In genomic region chr9:127182901-127183746, GRCh38 we compare ENCODE assay signal across 17 cellular contexts.
A peak's percentile ranks its signal among the peaks of the same experiment; 100 is the strongest.
DNase-seq lines count a peak whose midpoint lies in the region; ATAC-seq and TF ChIP-seq lines count a peak whose summit lies in the region.
"Had no signal": no experiment of that assay in that cellular context is flagged by ENCODE, and none has a peak within 500 bp of the region (broad histone marks: within the 10 kb centered on the region; RNA-seq: fewer than 3 reads in every experiment).

No MANE protein-coding gene starts in this region.

- H3K4me2 ChIP-seq in BLaER1 treated with 17β-estradiol and CSF1 and Interleukin-3, amounts not matched to agents 10 nM and 100 nM: peak overlapping the region in 8 of 11 experiments; percentile 23 to 58 (median 43); a peak in 13 of 22 replicates
- H3K4me2 ChIP-seq in fibroblast of lung (ENCODE audit: extremely low read depth, insufficient read depth, low read length) (no peak overlapping the region), trophoblast cell (ENCODE audit: low read length) (no peak overlapping the region)
- H3K4me2 ChIP-seq: hepatocyte had no signal

- no peak overlapping the region for H4K91ac ChIP-seq in trophoblast cell (ENCODE audit: low read depth, low read length)

- H4K8ac ChIP-seq in trophoblast cell (ENCODE audit: low read depth, low read length): no peak overlapping the region

- no peak overlapping the region for H2BK120ac ChIP-seq in trophoblast cell (ENCODE audit: insufficient read depth, low read length, poor library complexity)

- no peak overlapping the region for H2AFZ ChIP-seq in fibroblast of lung (ENCODE audit: low read length)
- H2AFZ ChIP-seq in trophoblast cell (ENCODE audit: insufficient read depth, low read length, poor library complexity): peak overlapping the region; percentile 1
- H2AFZ ChIP-seq: hepatocyte had no signal

- no peak overlapping the region for H3K23ac ChIP-seq in trophoblast cell (ENCODE audit: low read length)

- H3K9me3 ChIP-seq in BLaER1 treated with 17β-estradiol and CSF1 and Interleukin-3, amounts not matched to agents 10 nM and 100 nM (replicated peaks in 1 of 11): peaks cover 0 to 9% (median 0%) of the 10 kb centered on the region in 11 experiments; a peak in 6 of 22 replicates
- H3K9me3 ChIP-seq in fibroblast of lung (ENCODE audit: control insufficient read depth, insufficient read depth, low read depth, low read length) (no peaks in the 10 kb centered on the region), trophoblast cell (ENCODE audit: insufficient read depth, low read depth, low read length) (no peaks in the 10 kb centered on the region), WERI-Rb-1 (ENCODE audit: severe bottlenecking) (no peaks in the 10 kb centered on the region), prostate gland (no peaks in the 10 kb centered on the region)
- H3K9me3 ChIP-seq: SJCRH30, stomach had no signal

- H4K20me1 ChIP-seq in BLaER1 treated with 17β-estradiol and CSF1 and Interleukin-3, amounts not matched to agents 10 nM and 100 nM: no peaks in the 10 kb centered on the region; a peak in 1 of 22 replicates
- no peaks in the 10 kb centered on the region for H4K20me1 ChIP-seq in fibroblast of lung (ENCODE audit: control insufficient read depth, extremely low read depth, insufficient read depth, low read length)

- H3K18ac ChIP-seq in trophoblast cell (ENCODE audit: low read length): no peak overlapping the region

- no peak overlapping the region for H3K14ac ChIP-seq in trophoblast cell (ENCODE audit: low read length)

- TF ChIP-seq POLR2A in erythroblast (IDR thresholded peaks at IDR 0.05; ENCODE audit: low read length) (no peak), prostate gland (IDR thresholded peaks at IDR 0.05) (no peak)

- H3K4ac ChIP-seq in trophoblast cell (ENCODE audit: low read depth, low read length): no peak overlapping the region

- no CpG with 5 or more reads among the region's 14 CpGs for WGBS in trophoblast cell (ENCODE audit: extremely low coverage, insufficient coverage, insufficient read length)
- WGBS in prostate gland: 93% methylated on average over 14 of the region's 14 CpGs

- H3K9ac ChIP-seq in BLaER1 treated with 17β-estradiol and CSF1 and Interleukin-3, amounts not matched to agents 10 nM and 100 nM: no peak overlapping the region
- no peak overlapping the region for H3K9ac ChIP-seq in fibroblast of lung (ENCODE audit: insufficient read depth, low read length)
- H3K9ac ChIP-seq in trophoblast cell (ENCODE audit: low read length): no peak overlapping the region

- TF ChIP-seq CTCF in fibroblast of lung (conservative IDR thresholded peaks at IDR 0.05 in 1 of 2, IDR thresholded peaks at IDR 0.05 in 1 of 2; ENCODE audit: low read depth in 1 of 2, low read length in 2 of 2): no peak
- TF ChIP-seq CTCF in WERI-Rb-1 (IDR thresholded peaks at IDR 0.05; ENCODE audit: low read depth, low read length): no peak
- no peak for TF ChIP-seq CTCF in prostate gland (IDR thresholded peaks at IDR 0.05)

- H2BK5ac ChIP-seq in trophoblast cell (ENCODE audit: low read depth, low read length, poor library complexity): no peak overlapping the region

- peaks cover 0 to 22% (median 0%) of the 10 kb centered on the region in 11 experiments; a peak in 3 of 22 replicates for H3K27me3 ChIP-seq in BLaER1 treated with 17β-estradiol and CSF1 and Interleukin-3, amounts not matched to agents 10 nM and 100 nM
- H3K27me3 ChIP-seq in fibroblast of lung (ENCODE audit: control insufficient read depth, insufficient read depth, low read length): no peaks in the 10 kb centered on the region
- no peaks in the 10 kb centered on the region for H3K27me3 ChIP-seq in trophoblast cell (ENCODE audit: insufficient read depth, low read length)
- no peaks in the 10 kb centered on the region for H3K27me3 ChIP-seq in WERI-Rb-1 (ENCODE audit: insufficient read depth, low read depth, severe bottlenecking)
- no peaks in the 10 kb centered on the region for H3K27me3 ChIP-seq in prostate gland (replicated peaks; ENCODE audit: insufficient read depth)
- H3K27me3 ChIP-seq: hepatocyte, SJCRH30, stomach had no signal

- intact Hi-C loops in prostate gland (cut with DNase I): no loop called here

- peak overlapping the region in 3 of 11 experiments; percentile 13 to 36 (median 26); a peak in 3 of 22 replicates for H3K27ac ChIP-seq in BLaER1 treated with 17β-estradiol and CSF1 and Interleukin-3, amounts not matched to agents 10 nM and 100 nM
- H3K27ac ChIP-seq in fibroblast of lung (ENCODE audit: insufficient read depth, low read length): no peak overlapping the region
- no peak overlapping the region for H3K27ac ChIP-seq in trophoblast cell (ENCODE audit: low read depth, low read length)
- no peak overlapping the region for H3K27ac ChIP-seq in WERI-Rb-1
- H3K27ac ChIP-seq in prostate gland: no peak overlapping the region
- H3K27ac ChIP-seq: hepatocyte, SJCRH30 had no signal

- H2BK12ac ChIP-seq in trophoblast cell (ENCODE audit: low read length): no peak overlapping the region

- no peak overlapping the region for H3K4me3 ChIP-seq in BLaER1 treated with 17β-estradiol and CSF1 and Interleukin-3, amounts not matched to agents 10 nM and 100 nM
- no peak overlapping the region for H3K4me3 ChIP-seq in fibroblast of lung (replicated peaks in 1 of 4; ENCODE audit: control extremely low read depth in 1 of 4, insufficient read depth in 1 of 4, low read depth in 3 of 4, low read length in 4 of 4)
- no peak overlapping the region for H3K4me3 ChIP-seq in trophoblast cell (ENCODE audit: low read depth, low read length)
- H3K4me3 ChIP-seq in WERI-Rb-1 (ENCODE audit: low read depth, low read length): no peak overlapping the region
- H3K4me3 ChIP-seq in prostate gland: no peak overlapping the region
- H3K4me3 ChIP-seq: hepatocyte, SJCRH30, stomach had no signal

- H3K79me2 ChIP-seq in fibroblast of lung (ENCODE audit: control insufficient read depth, insufficient read depth, low read length): no peaks in the 10 kb centered on the region
- H3K79me2 ChIP-seq in trophoblast cell (ENCODE audit: control insufficient read depth, insufficient read depth, low read length, poor library complexity): no peaks in the 10 kb centered on the region
- H3K79me2 ChIP-seq: hepatocyte had no signal

- H2AK5ac ChIP-seq in trophoblast cell (ENCODE audit: low read length): no peak overlapping the region

- no peaks in the 10 kb centered on the region for H3K79me1 ChIP-seq in trophoblast cell (ENCODE audit: low read length)

- DNase-seq in NCI-H69 (lab: John Stamatoyannopoulos, UW) (peak; percentile 59), fibroblast of lung (ENCODE audit: low read depth in 2 of 2) (peak; percentile 15 to 33), trophoblast cell (no peak), erythroblast (lab: John Stamatoyannopoulos, UW) (no peak), WERI-Rb-1 (no peak), prostate gland (ENCODE audit: low spot score) (no peak)
- DNase-seq: activated naive CD8-positive, alpha-beta T cell treated with anti-CD3 and anti-CD28 coated beads, Interleukin-2, amount 50 U/mL, for 24 hours; COR-L47; kidney glomerular epithelial cell; midbrain; NCI-H1092 treated with DMSO at 0.1 percent for 48 hours; SJCRH30; stomach had no signal

- no peak for ATAC-seq in GM21423 (IDR thresholded peaks at IDR 0.05; ENCODE audit: unreplicated experiment)
- ATAC-seq: activated CD4-positive, CD25-positive, alpha-beta regulatory T cell treated with anti-CD3 and anti-CD28 coated beads, Interleukin-2, amount 50 U/mL, for 24 hours; activated naive CD8-positive, alpha-beta T cell treated with anti-CD3 and anti-CD28 coated beads, Interleukin-2, amount 50 U/mL, for 24 hours had no signal

- H3K36me3 ChIP-seq in BLaER1 treated with 17β-estradiol and CSF1 and Interleukin-3, amounts not matched to agents 10 nM and 100 nM: no peaks in the 10 kb centered on the region
- no peaks in the 10 kb centered on the region for H3K36me3 ChIP-seq in fibroblast of lung (ENCODE audit: control insufficient read depth, insufficient read depth, low read length)
- no peaks in the 10 kb centered on the region for H3K36me3 ChIP-seq in trophoblast cell (ENCODE audit: control insufficient read depth in 1 of 2, insufficient read depth in 2 of 2, low read length in 2 of 2)
- H3K36me3 ChIP-seq in WERI-Rb-1: no peaks in the 10 kb centered on the region; the same call in none of the 2 replicates
- no peaks in the 10 kb centered on the region for H3K36me3 ChIP-seq in prostate gland
- H3K36me3 ChIP-seq: SJCRH30 had no signal

- no peak overlapping the region for H4K12ac ChIP-seq in trophoblast cell (ENCODE audit: low read depth, low read length)

- peaks cover 13 to 60% (median 45%) of the 10 kb centered on the region in 10 experiments; a peak in 19 of 20 replicates for H3K4me1 ChIP-seq in BLaER1 treated with 17β-estradiol and CSF1 and Interleukin-3, amounts not matched to agents 10 nM and 100 nM
- peaks cover 40% of the 10 kb centered on the region for H3K4me1 ChIP-seq in fibroblast of lung (ENCODE audit: control insufficient read depth, extremely low read depth, insufficient read depth, low read length)
- peaks cover 5 to 12% of the 10 kb centered on the region in 2 experiments for H3K4me1 ChIP-seq in trophoblast cell (ENCODE audit: control insufficient read depth in 1 of 2, insufficient read depth in 2 of 2, low read length in 2 of 2)
- H3K4me1 ChIP-seq in prostate gland (replicated peaks): peaks cover 17% of the 10 kb centered on the region

Comparison
In these comparisons a context has a peak if more than half of its experiments do, and no peak if none do; other contexts are left out.
1. H3K4me2 ChIP-seq: peak in BLaER1 treated with 17β-estradiol and CSF1 and Interleukin-3, amounts not matched to agents 10 nM and 100 nM (8 of 11); none in fibroblast of lung (single experiment) and trophoblast cell (single experiment).
2. DNase-seq: peak in NCI-H69 (single experiment) and fibroblast of lung (2 of 2); none in trophoblast cell (0 of 2), erythroblast (0 of 2), WERI-Rb-1 (single experiment) and prostate gland (single experiment).